In the genomic region with DNA sequence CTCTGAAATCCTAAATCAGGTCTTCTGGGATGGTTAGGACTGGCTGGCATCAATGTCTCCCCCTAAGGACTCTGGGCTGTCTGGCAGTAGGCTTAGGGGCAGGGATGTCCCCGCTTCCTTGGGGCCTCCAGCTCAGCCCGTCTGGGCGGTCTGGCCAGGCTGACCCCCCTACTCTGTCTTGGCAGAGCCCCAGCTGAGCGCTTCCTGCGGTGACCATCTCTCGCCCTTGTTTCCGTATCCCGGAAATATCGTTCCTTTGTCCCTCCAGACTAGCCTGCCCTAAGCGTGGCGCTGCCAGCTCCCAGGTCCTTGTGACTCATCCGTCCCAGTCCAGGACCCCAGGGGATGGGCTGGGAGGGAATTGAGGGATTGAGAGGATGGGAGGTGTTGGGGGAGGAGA, we compare ENCODE assay signal across 1 cellular context.
TF ChIP-seq lines count a peak whose summit lies in the region.

No MANE protein-coding gene starts in this region.

TF ChIP-seq in IMR-90, 13 proteins besides CTCF, POLR2A, EP300 and RAD21:
- TF ChIP-seq MAFK (IDR thresholded peaks at IDR 0.05; ENCODE audit: low read depth, low read length) (no peak), RCOR1 (IDR thresholded peaks at IDR 0.05; ENCODE audit: insufficient replicate concordance, low read length) (no peak), CEBPB (IDR thresholded peaks at IDR 0.05; ENCODE audit: low read depth, low read length) (no peak), SMC3 (IDR thresholded peaks at IDR 0.05; ENCODE audit: low read depth, low read length) (no peak), MAZ (IDR thresholded peaks at IDR 0.05; ENCODE audit: borderline replicate concordance, low read depth, low read length) (no peak), NFE2L2 (IDR thresholded peaks at IDR 0.05; ENCODE audit: low read depth, low read length) (no peak), BHLHE40 (IDR thresholded peaks at IDR 0.05; ENCODE audit: low read depth, low read length) (no peak), RFX5 (IDR thresholded peaks at IDR 0.05; ENCODE audit: low read depth, low read length) (no peak), MXI1 (IDR thresholded peaks at IDR 0.05; ENCODE audit: borderline replicate concordance, low read depth, low read length) (no peak), CHD1 (IDR thresholded peaks at IDR 0.05; ENCODE audit: low read depth, low read length) (no peak), FOS (IDR thresholded peaks at IDR 0.05; ENCODE audit: low read depth, low read length) (no peak)
- TF ChIP-seq, protein P1, sequence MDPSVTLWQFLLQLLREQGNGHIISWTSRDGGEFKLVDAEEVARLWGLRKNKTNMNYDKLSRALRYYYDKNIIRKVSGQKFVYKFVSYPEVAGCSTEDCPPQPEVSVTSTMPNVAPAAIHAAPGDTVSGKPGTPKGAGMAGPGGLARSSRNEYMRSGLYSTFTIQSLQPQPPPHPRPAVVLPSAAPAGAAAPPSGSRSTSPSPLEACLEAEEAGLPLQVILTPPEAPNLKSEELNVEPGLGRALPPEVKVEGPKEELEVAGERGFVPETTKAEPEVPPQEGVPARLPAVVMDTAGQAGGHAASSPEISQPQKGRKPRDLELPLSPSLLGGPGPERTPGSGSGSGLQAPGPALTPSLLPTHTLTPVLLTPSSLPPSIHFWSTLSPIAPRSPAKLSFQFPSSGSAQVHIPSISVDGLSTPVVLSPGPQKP (IDR thresholded peaks at IDR 0.05; ENCODE audit: borderline replicate concordance, low read depth, low read length) = no peak
- TF ChIP-seq, protein P2, sequence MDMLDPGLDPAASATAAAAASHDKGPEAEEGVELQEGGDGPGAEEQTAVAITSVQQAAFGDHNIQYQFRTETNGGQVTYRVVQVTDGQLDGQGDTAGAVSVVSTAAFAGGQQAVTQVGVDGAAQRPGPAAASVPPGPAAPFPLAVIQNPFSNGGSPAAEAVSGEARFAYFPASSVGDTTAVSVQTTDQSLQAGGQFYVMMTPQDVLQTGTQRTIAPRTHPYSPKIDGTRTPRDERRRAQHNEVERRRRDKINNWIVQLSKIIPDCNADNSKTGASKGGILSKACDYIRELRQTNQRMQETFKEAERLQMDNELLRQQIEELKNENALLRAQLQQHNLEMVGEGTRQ (IDR thresholded peaks at IDR 0.05; ENCODE audit: low read depth, low read length) = no peak
